Comparison of ENCODE assay signal across 1 cellular context in the genomic region with DNA sequence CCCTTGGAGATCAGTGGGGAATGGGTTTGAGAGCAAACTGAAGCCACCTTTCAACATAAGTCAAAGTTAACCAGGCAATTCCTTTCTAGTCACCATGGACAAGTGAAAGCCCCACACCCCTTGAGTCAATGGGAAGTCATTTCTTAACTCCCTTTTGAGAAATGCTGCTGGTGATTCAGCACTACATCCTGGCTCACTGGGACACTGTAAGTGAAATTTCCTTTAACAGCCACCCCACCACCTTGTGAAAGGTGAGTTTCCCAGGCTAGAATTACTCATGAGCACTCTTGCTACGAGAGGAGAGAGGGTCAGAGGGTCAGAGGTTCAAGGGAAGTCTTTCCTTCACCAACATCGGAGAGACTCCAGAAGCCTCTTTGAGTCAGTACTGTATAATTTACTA.
TF ChIP-seq lines count a peak whose summit lies in the region.

No MANE protein-coding gene starts in this region.

TF ChIP-seq in SK-N-SH treated with all-trans-retinoic acid at 6 μM for 48 hours, 23 proteins besides CTCF, POLR2A, EP300 and RAD21 (continued from another document):
- TF ChIP-seq ESRRG (CRISPR knock-in tag; IDR thresholded peaks at IDR 0.05) (no peak), TOX (CRISPR knock-in tag; IDR thresholded peaks at IDR 0.05; ENCODE audit: borderline replicate concordance) (no peak), ZFP30 (CRISPR knock-in tag; IDR thresholded peaks at IDR 0.05) (no peak), PPARA (CRISPR knock-in tag; IDR thresholded peaks at IDR 0.05; ENCODE audit: borderline replicate concordance) (no peak)
- TF ChIP-seq, protein P1, sequence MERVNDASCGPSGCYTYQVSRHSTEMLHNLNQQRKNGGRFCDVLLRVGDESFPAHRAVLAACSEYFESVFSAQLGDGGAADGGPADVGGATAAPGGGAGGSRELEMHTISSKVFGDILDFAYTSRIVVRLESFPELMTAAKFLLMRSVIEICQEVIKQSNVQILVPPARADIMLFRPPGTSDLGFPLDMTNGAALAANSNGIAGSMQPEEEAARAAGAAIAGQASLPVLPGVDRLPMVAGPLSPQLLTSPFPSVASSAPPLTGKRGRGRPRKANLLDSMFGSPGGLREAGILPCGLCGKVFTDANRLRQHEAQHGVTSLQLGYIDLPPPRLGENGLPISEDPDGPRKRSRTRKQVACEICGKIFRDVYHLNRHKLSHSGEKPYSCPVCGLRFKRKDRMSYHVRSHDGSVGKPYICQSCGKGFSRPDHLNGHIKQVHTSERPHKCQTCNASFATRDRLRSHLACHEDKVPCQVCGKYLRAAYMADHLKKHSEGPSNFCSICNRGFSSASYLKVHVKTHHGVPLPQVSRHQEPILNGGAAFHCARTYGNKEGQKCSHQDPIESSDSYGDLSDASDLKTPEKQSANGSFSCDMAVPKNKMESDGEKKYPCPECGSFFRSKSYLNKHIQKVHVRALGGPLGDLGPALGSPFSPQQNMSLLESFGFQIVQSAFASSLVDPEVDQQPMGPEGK (CRISPR knock-in tag; IDR thresholded peaks at IDR 0.05; ENCODE audit: borderline replicate concordance): no peak
- TF ChIP-seq, protein P2, sequence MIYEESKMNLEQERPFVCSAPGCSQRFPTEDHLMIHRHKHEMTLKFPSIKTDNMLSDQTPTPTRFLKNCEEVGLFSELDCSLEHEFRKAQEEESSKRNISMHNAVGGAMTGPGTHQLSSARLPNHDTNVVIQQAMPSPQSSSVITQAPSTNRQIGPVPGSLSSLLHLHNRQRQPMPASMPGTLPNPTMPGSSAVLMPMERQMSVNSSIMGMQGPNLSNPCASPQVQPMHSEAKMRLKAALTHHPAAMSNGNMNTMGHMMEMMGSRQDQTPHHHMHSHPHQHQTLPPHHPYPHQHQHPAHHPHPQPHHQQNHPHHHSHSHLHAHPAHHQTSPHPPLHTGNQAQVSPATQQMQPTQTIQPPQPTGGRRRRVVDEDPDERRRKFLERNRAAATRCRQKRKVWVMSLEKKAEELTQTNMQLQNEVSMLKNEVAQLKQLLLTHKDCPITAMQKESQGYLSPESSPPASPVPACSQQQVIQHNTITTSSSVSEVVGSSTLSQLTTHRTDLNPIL (CRISPR knock-in tag; IDR thresholded peaks at IDR 0.05; ENCODE audit: low read depth): no peak
TF ChIP-seq in SK-N-SH treated with all-trans-retinoic acid at 6 μM for 48 hours: peak in this region for 0.
